2 cellular contexts compared by ENCODE assay signal in the genomic region with DNA sequence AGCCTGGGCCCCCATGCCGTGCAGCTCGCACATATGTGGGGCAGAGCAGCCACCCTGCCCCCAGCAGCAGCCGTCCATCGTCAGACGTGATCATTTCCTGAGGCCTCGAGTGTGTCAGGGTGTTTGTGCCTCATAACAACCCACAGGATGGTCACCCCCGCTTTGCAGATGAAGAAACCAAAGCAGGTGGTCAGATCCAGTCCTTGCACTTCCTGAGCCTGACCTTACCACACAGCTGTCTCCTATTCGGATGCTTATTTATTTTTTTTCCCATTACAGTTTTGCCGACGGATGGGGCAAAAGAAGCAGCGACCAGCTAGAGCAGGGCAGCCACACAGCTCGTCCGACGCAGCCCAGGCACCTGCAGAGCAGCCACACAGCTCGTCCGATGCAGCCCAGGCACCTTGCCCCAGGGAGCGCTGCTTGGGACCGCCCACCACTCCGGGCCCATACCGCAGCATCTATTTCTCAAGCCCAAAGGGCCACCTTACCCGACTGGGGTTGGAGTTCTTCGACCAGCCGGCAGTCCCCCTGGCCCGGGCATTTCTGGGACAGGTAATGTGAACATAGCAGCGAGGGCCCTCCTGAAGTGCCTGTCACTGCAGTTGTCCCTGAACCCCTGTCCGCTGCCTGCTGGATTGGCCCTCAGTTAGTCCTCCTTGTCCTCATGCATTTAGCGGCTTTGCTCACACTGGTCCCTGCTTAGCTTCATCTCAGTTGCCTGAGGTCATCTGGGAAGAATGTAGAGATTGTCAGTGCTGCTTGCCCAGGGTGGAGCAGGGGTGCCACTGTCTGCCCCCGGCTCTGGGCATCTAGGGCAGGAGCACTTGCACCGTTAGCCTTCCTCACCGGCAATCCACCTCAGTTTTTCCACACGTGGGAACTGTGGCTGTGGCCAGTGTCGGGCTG.
A peak's percentile ranks its signal among the peaks of the same experiment; 100 is the strongest.
TF ChIP-seq lines count a peak whose summit lies in the region.

No MANE protein-coding gene starts in this region.

TF ChIP-seq in HEK293, 187 proteins besides CTCF, POLR2A, EP300 and RAD21 (continued from another document):
- TF ChIP-seq, protein P1, sequence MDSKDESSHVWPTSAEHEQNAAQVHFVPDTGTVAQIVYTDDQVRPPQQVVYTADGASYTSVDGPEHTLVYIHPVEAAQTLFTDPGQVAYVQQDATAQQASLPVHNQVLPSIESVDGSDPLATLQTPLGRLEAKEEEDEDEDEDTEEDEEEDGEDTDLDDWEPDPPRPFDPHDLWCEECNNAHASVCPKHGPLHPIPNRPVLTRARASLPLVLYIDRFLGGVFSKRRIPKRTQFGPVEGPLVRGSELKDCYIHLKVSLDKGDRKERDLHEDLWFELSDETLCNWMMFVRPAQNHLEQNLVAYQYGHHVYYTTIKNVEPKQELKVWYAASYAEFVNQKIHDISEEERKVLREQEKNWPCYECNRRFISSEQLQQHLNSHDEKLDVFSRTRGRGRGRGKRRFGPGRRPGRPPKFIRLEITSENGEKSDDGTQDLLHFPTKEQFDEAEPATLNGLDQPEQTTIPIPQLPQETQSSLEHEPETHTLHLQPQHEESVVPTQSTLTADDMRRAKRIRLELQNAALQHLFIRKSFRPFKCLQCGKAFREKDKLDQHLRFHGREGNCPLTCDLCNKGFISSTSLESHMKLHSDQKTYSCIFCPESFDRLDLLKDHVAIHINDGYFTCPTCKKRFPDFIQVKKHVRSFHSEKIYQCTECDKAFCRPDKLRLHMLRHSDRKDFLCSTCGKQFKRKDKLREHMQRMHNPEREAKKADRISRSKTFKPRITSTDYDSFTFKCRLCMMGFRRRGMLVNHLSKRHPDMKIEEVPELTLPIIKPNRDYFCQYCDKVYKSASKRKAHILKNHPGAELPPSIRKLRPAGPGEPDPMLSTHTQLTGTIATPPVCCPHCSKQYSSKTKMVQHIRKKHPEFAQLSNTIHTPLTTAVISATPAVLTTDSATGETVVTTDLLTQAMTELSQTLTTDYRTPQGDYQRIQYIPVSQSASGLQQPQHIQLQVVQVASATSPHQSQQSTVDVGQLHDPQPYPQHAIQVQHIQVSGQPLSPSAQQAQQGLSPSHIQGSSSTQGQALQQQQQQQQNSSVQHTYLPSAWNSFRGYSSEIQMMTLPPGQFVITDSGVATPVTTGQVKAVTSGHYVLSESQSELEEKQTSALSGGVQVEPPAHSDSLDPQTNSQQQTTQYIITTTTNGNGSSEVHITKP (tag by site-specific recombination; IDR thresholded peaks at IDR 0.05), result peak; percentile 75

TF ChIP-seq in WTC11, 78 proteins besides CTCF, POLR2A, EP300 and RAD21 (continued from another document):
- TF ChIP-seq, protein P2, sequence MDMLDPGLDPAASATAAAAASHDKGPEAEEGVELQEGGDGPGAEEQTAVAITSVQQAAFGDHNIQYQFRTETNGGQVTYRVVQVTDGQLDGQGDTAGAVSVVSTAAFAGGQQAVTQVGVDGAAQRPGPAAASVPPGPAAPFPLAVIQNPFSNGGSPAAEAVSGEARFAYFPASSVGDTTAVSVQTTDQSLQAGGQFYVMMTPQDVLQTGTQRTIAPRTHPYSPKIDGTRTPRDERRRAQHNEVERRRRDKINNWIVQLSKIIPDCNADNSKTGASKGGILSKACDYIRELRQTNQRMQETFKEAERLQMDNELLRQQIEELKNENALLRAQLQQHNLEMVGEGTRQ (CRISPR knock-in tag; IDR thresholded peaks at IDR 0.05), result no peak
- TF ChIP-seq TP53 (CRISPR knock-in tag; IDR thresholded peaks at IDR 0.05) (no peak), FOXP1 (CRISPR knock-in tag; IDR thresholded peaks at IDR 0.05; ENCODE audit: borderline replicate concordance) (no peak), GRHL2 (CRISPR knock-in tag; IDR thresholded peaks at IDR 0.05; ENCODE audit: insufficient replicate concordance, severe bottlenecking) (no peak), ZNF671 (CRISPR knock-in tag; IDR thresholded peaks at IDR 0.05) (no peak), ELF4 (CRISPR knock-in tag; IDR thresholded peaks at IDR 0.05; ENCODE audit: low read depth) (no peak), TEAD1 (CRISPR knock-in tag; IDR thresholded peaks at IDR 0.05) (no peak)
- TF ChIP-seq, protein P3, sequence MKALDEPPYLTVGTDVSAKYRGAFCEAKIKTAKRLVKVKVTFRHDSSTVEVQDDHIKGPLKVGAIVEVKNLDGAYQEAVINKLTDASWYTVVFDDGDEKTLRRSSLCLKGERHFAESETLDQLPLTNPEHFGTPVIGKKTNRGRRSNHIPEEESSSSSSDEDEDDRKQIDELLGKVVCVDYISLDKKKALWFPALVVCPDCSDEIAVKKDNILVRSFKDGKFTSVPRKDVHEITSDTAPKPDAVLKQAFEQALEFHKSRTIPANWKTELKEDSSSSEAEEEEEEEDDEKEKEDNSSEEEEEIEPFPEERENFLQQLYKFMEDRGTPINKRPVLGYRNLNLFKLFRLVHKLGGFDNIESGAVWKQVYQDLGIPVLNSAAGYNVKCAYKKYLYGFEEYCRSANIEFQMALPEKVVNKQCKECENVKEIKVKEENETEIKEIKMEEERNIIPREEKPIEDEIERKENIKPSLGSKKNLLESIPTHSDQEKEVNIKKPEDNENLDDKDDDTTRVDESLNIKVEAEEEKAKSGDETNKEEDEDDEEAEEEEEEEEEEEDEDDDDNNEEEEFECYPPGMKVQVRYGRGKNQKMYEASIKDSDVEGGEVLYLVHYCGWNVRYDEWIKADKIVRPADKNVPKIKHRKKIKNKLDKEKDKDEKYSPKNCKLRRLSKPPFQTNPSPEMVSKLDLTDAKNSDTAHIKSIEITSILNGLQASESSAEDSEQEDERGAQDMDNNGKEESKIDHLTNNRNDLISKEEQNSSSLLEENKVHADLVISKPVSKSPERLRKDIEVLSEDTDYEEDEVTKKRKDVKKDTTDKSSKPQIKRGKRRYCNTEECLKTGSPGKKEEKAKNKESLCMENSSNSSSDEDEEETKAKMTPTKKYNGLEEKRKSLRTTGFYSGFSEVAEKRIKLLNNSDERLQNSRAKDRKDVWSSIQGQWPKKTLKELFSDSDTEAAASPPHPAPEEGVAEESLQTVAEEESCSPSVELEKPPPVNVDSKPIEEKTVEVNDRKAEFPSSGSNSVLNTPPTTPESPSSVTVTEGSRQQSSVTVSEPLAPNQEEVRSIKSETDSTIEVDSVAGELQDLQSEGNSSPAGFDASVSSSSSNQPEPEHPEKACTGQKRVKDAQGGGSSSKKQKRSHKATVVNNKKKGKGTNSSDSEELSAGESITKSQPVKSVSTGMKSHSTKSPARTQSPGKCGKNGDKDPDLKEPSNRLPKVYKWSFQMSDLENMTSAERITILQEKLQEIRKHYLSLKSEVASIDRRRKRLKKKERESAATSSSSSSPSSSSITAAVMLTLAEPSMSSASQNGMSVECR (CRISPR knock-in tag; IDR thresholded peaks at IDR 0.05; ENCODE audit: borderline replicate concordance), result no peak
- TF ChIP-seq, protein P4, sequence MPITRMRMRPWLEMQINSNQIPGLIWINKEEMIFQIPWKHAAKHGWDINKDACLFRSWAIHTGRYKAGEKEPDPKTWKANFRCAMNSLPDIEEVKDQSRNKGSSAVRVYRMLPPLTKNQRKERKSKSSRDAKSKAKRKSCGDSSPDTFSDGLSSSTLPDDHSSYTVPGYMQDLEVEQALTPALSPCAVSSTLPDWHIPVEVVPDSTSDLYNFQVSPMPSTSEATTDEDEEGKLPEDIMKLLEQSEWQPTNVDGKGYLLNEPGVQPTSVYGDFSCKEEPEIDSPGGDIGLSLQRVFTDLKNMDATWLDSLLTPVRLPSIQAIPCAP (CRISPR knock-in tag; IDR thresholded peaks at IDR 0.05), result no peak
TF ChIP-seq in WTC11: peak in this region for 0.
